14 cellular contexts compared by ENCODE assay signal in genomic region chr16:54374136-54374535, GRCh38.
A peak's percentile ranks its signal among the peaks of the same experiment; 100 is the strongest.
DNase-seq lines count a peak whose midpoint lies in the region; ATAC-seq and TF ChIP-seq lines count a peak whose summit lies in the region.
"Had no signal": no experiment of that assay in that cellular context is flagged by ENCODE, and none has a peak within 500 bp of the region (broad histone marks: within the 10 kb centered on the region; RNA-seq: fewer than 3 reads in every experiment).

No MANE protein-coding gene starts in this region.

- intact Hi-C loops in left ventricle myocardium inferior (cut with micrococcal nuclease) (no loop called here), left ventricle myocardium superior (cut with micrococcal nuclease) (no loop called here)

- H3K27me3 ChIP-seq in left ventricle myocardium inferior (ENCODE audit: low read depth) = peaks cover 20% of the 10 kb centered on the region
- H3K27me3 ChIP-seq: thyroid gland had no signal

- no peak for DNase-seq in left ventricle myocardium inferior
- DNase-seq in left ventricle myocardium superior = no peak
- peak; percentile 55 for DNase-seq in islet precursor cell
- no peak for DNase-seq in NCI-H1417 (lab: John Stamatoyannopoulos, UW)
- no peak for DNase-seq in superior temporal gyrus (ENCODE audit: extremely low spot score)
- no peak for DNase-seq in NCI-H510A treated with DMSO at 0.1 percent for 48 hours (lab: John Stamatoyannopoulos, UW)
- DNase-seq in NCI-H2081 treated with DMSO at 0.1 percent for 48 hours (lab: John Stamatoyannopoulos, UW) = no peak
- DNase-seq: activated CD4-positive, alpha-beta T cell treated with anti-CD3 and anti-CD28 coated beads, Interleukin-2, amount 50 U/mL, for 1 hour; activated naive CD4-positive, alpha-beta T cell treated with Interleukin-2 at 50 U/mL for 16 hours; hypothalamus; NCI-H1048; NCI-H748 treated with DMSO at 0.1 percent for 48 hours; thyroid gland had no signal

- no peak overlapping the region for H3K27ac ChIP-seq in left ventricle myocardium inferior (replicated peaks)
- H3K27ac ChIP-seq: thyroid gland had no signal

- peaks cover 9% of the 10 kb centered on the region for H3K9me3 ChIP-seq in left ventricle myocardium inferior (replicated peaks)
- H3K9me3 ChIP-seq: thyroid gland had no signal

- TF ChIP-seq CTCF in left ventricle myocardium inferior (IDR thresholded peaks at IDR 0.05; ENCODE audit: borderline replicate concordance) = no peak
- TF ChIP-seq CTCF in WI38 (IDR thresholded peaks at IDR 0.05; ENCODE audit: low read depth, low read length) = no peak

- peaks cover 9% of the 10 kb centered on the region for H3K4me1 ChIP-seq in left ventricle myocardium inferior

- H3K4me3 ChIP-seq in left ventricle myocardium inferior (peak overlapping the region; percentile 19), WI38 (ENCODE audit: low read depth, low read length) (peak overlapping the region; percentile 37)
- H3K4me3 ChIP-seq: thyroid gland had no signal

- H3K36me3 ChIP-seq in left ventricle myocardium inferior = no peaks in the 10 kb centered on the region
- H3K36me3 ChIP-seq: thyroid gland had no signal

- no peak for ATAC-seq in left ventricle myocardium superior
